In the genomic region with DNA sequence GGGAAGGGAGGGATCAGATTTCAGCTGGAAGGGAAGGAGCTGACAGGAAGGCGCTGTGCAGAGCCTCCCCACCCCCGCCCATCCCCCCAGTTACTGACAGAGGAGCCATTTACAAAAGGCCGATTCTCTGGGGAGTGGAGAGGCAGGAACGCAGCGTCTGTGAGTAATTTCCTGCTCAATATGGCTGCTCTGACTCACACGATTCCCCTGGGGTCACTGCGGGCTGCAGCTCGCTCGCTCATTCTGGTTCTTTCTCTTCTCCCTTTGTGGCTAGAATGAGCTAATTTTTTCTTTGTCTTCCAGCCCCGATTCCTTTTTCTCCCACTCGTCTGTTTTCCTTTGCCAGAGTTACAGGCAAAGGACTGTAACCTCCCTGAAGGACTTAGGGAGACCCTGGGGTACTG, we compare ENCODE assay signal across 8 cellular contexts. TPM values are rescaled to one million over a fixed set of nuclear protein-coding genes. Genes with fewer than 3 reads are reported as not detected.
DNase-seq lines count a peak whose midpoint lies in the region; ATAC-seq and TF ChIP-seq lines count a peak whose summit lies in the region.

No MANE protein-coding gene starts in this region.

- no peak for TF ChIP-seq CTCF in right atrium auricular region (IDR thresholded peaks at IDR 0.05)
- TF ChIP-seq CTCF in psoas muscle (IDR thresholded peaks at IDR 0.05): no peak
- TF ChIP-seq CTCF in uterus (IDR thresholded peaks at IDR 0.05): peak in 2 of 4 experiments; percentile 2 to 25

- H3K9me3 Mint-ChIP-seq in T-helper 1 cell treated with Interleukin-12 subunit alpha and Interleukin-12 subunit beta and Interleukin-4 antibody, amounts not matched to agents 30 μg/mL and 1 μg/mL, for 36 hours: no peaks in the 10 kb centered on the region

- H3K4me3 Mint-ChIP-seq in T-helper 1 cell treated with Interleukin-12 subunit alpha and Interleukin-12 subunit beta and Interleukin-4 antibody, amounts not matched to agents 30 μg/mL and 1 μg/mL, for 36 hours: peak overlapping the region; percentile 80

- H3K9me3 ChIP-seq in right atrium auricular region: no peaks in the 10 kb centered on the region
- H3K9me3 ChIP-seq in psoas muscle: no peaks in the 10 kb centered on the region
- H3K9me3 ChIP-seq in uterus: no peaks in the 10 kb centered on the region

- peaks cover 5% of the 10 kb centered on the region for H3K36me3 ChIP-seq in right atrium auricular region
- peaks cover 0 to 49% of the 10 kb centered on the region in 2 donors for H3K36me3 ChIP-seq in psoas muscle (ENCODE audit: insufficient read depth in 1 of 2, low read depth in 1 of 2)
- H3K36me3 ChIP-seq in uterus: no peaks in the 10 kb centered on the region

- peaks cover 30% of the 10 kb centered on the region for H3K4me1 Mint-ChIP-seq in T-helper 1 cell treated with Interleukin-12 subunit alpha and Interleukin-12 subunit beta and Interleukin-4 antibody, amounts not matched to agents 30 μg/mL and 1 μg/mL, for 36 hours (ENCODE audit: low read depth)

- 0 to 1% (median 0%) methylated on average over 11 of the region's 11 CpGs for WGBS in psoas muscle, 3 donors

- H3K27me3 ChIP-seq in right atrium auricular region (no peaks in the 10 kb centered on the region), psoas muscle (ENCODE audit: insufficient read depth in 3 of 3, low read length in 2 of 3) (no peaks in the 10 kb centered on the region), uterus (no peaks in the 10 kb centered on the region)

- H3K4me1 ChIP-seq in right atrium auricular region: peaks cover 0 to 74% of the 10 kb centered on the region in 2 donors
- peaks cover 58% of the 10 kb centered on the region for H3K4me1 ChIP-seq in psoas muscle
- peaks cover 22 to 40% of the 10 kb centered on the region in 2 donors for H3K4me1 ChIP-seq in uterus

- DNase-seq in GM03348 (ENCODE audit: low spot score) (peak; percentile 95), NCI-H1105 (lab: John Stamatoyannopoulos, UW) (peak; percentile 93), amygdala (lab: John Stamatoyannopoulos, UW) (peak in 55 of 56 donors; percentile 39 to 94 (median 83)), right atrium auricular region (ENCODE audit: low spot score) (peak; percentile 98), psoas muscle (peak; percentile 95), uterus (peak; percentile 91 to 99)

- peaks cover 17% of the 10 kb centered on the region for H3K36me3 Mint-ChIP-seq in T-helper 1 cell treated with Interleukin-12 subunit alpha and Interleukin-12 subunit beta and Interleukin-4 antibody, amounts not matched to agents 30 μg/mL and 1 μg/mL, for 36 hours (ENCODE audit: low read depth)

- no peaks in the 10 kb centered on the region for H3K27me3 Mint-ChIP-seq in T-helper 1 cell treated with Interleukin-12 subunit alpha and Interleukin-12 subunit beta and Interleukin-4 antibody, amounts not matched to agents 30 μg/mL and 1 μg/mL, for 36 hours (ENCODE audit: low read depth)

- intact Hi-C loops in psoas muscle (cut with DNase I): loop anchor here (2.0 to 10.0 kb wide), 6 partner anchors 35 to 645 kb away; no protein-coding TSS in a partner anchor
- intact Hi-C loops in uterus (cut with DNase I; ENCODE audit: low total_unique reads): loop anchor here (5.0 to 10.0 kb wide), 3 partner anchors 32 to 472 kb away; no protein-coding TSS in a partner anchor

- H3K27ac ChIP-seq in right atrium auricular region (peak overlapping the region; percentile 99 to 100), psoas muscle (peak overlapping the region; percentile 98), uterus (peak overlapping the region; percentile 99 to 100)

- H3K4me3 ChIP-seq in right atrium auricular region: peak overlapping the region; percentile 46 to 51
- peak overlapping the region; percentile 67 for H3K4me3 ChIP-seq in psoas muscle
- H3K4me3 ChIP-seq in uterus: peak overlapping the region; percentile 36 to 42

- peak; percentile 68 for ATAC-seq in HG02610 (IDR thresholded peaks at IDR 0.05; ENCODE audit: unreplicated experiment)
- peak; percentile 83 to 85 (median 85) for ATAC-seq in psoas muscle

- H3K27ac Mint-ChIP-seq in T-helper 1 cell treated with Interleukin-12 subunit alpha and Interleukin-12 subunit beta and Interleukin-4 antibody, amounts not matched to agents 30 μg/mL and 1 μg/mL, for 36 hours: peak overlapping the region; percentile 90

- TF ChIP-seq POLR2A in uterus (IDR thresholded peaks at IDR 0.05): peak; percentile 70 to 73

RNA-seq across cellular contexts. Expression of a gene that starts 28.8 kb away (rescaled TPM):
- 10 to 100 TPM; 81.3 to 89.9 TPM for total RNA-seq in right atrium auricular region
- total RNA-seq in psoas muscle: 100 to 1,000 TPM in 2 of 4 donors, 10 to 100 TPM in 2; 95.1 to 110 (median 102) TPM
- polyA plus RNA-seq in psoas muscle: 100 to 1,000 TPM in 1 of 3 donors, 10 to 100 TPM in 2; 54.1 to 109 (median 83.1) TPM
- 100 to 1,000 TPM in 1 of 4 donors, 10 to 100 TPM in 3; 28.9 to 107 (median 62.1) TPM for total RNA-seq in uterus

RNA-seq across cellular contexts. Expression of a gene that starts 29.4 kb away (rescaled TPM):
- total RNA-seq in right atrium auricular region: 10 to 100 TPM; 73.0 to 75.0 TPM
- total RNA-seq in psoas muscle: 100 to 1,000 TPM; 123 to 229 (median 164) TPM
- 100 to 1,000 TPM in 2 of 3 donors, 10 to 100 TPM in 1; 88.7 to 106 (median 100) TPM for polyA plus RNA-seq in psoas muscle
- 10 to 100 TPM; 20.0 to 42.4 (median 27.4) TPM for total RNA-seq in uterus

RNA-seq across cellular contexts. Expression of a gene that starts 38.1 kb away (rescaled TPM):
- 10 to 100 TPM in 1 of 2 donors, 1 to 10 TPM in 1; 5.5 to 11.6 TPM for total RNA-seq in right atrium auricular region
- 1 to 10 TPM; 1.7 to 4.5 (median 3.4) TPM for total RNA-seq in psoas muscle
- polyA plus RNA-seq in psoas muscle: 1 to 10 TPM; 1.4 to 8.3 (median 3.0) TPM
- total RNA-seq in uterus: 10 to 100 TPM in 2 of 4 donors, 1 to 10 TPM in 2; 1.8 to 31.0 (median 14.5) TPM

RNA-seq across cellular contexts. Expression of a gene that starts 59.1 kb away (rescaled TPM):
- total RNA-seq in right atrium auricular region (1 to 10 TPM; 4.8 to 5.4 TPM), psoas muscle (1 to 10 TPM; 2.1 to 4.7 (median 4.2) TPM), uterus (10 to 100 TPM in 1 of 4 donors, 1 to 10 TPM in 2, not detected in 1; 1.0 to 10.2 (median 9.7) TPM)
- polyA plus RNA-seq in psoas muscle: 1 to 10 TPM; 2.3 to 5.2 (median 4.7) TPM

Comparison
In these comparisons a context has a peak if more than half of its experiments do, and no peak if none do; other contexts are left out.
1. Peak in every context shown above with its lines: DNase-seq, ATAC-seq, H3K4me3 ChIP-seq and H3K27ac ChIP-seq.